Comparison of ENCODE assay signal across 17 cellular contexts in genomic region chr17:18256351-18256750, GRCh38. TPM values are rescaled to one million over a fixed set of nuclear protein-coding genes. Genes with fewer than 3 reads are reported as not detected.
DNase-seq lines count a peak whose midpoint lies in the region; ATAC-seq, FAIRE-seq and TF ChIP-seq lines count a peak whose summit lies in the region.
"Had no signal": no experiment of that assay in that cellular context is flagged by ENCODE, and none has a peak within 500 bp of the region (broad histone marks: within the 10 kb centered on the region; RNA-seq: fewer than 3 reads in every experiment).

No MANE protein-coding gene starts in this region.

- no peak for TF ChIP-seq POLR2A in A549 (IDR thresholded peaks at IDR 0.05; ENCODE audit: low read length)

- H3K27ac ChIP-seq in A549 (peak overlapping the region in 1 of 2 experiments; percentile 97; a peak in 1 of 6 replicates), GM23338 (ENCODE audit: low read depth) (no peak overlapping the region)

- H3K9me3 ChIP-seq in A549, result no peaks in the 10 kb centered on the region
- H3K9me3 ChIP-seq: HAP-1 had no signal

- ATAC-seq in A549, result no peak
- no peak for ATAC-seq in GM23338
- ATAC-seq in GM19023 (IDR thresholded peaks at IDR 0.05; ENCODE audit: unreplicated experiment), result no peak

- H3F3A ChIP-seq in GM23338 (replicated peaks; ENCODE audit: low read depth), result peaks cover 15% of the 10 kb centered on the region

- no peak overlapping the region for H3K27ac Mint-ChIP-seq in GM23338
- peak overlapping the region; percentile 8 for H3K27ac Mint-ChIP-seq in activated naive CD8-positive, alpha-beta T cell treated with anti-CD3 and anti-CD28 coated beads for 36 hours

- H3K4me2 ChIP-seq in A549 (peak overlapping the region; percentile 94; the same call in 2 of the 3 replicates), GM23338 (peak overlapping the region; percentile 99; the same call in 1 of the 2 replicates)

- H3K9me2 ChIP-seq in GM23338 (ENCODE audit: insufficient read depth), result no peaks in the 10 kb centered on the region

- FAIRE-seq in A549 (lab: Jason Lieb, UNC), result no peak
- FAIRE-seq in D721Med (lab: Jason Lieb, UNC), result no peak

- no peaks in the 10 kb centered on the region for H3K27me3 ChIP-seq in GM23338 (ENCODE audit: insufficient read depth)

- peaks cover 23% of the 10 kb centered on the region for H3K4me1 Mint-ChIP-seq in GM23338
- peaks cover 18% of the 10 kb centered on the region for H3K4me1 Mint-ChIP-seq in activated naive CD8-positive, alpha-beta T cell treated with anti-CD3 and anti-CD28 coated beads for 36 hours

- CTCF ChIA-PET in A549 (lab: Yijun Ruan, JAX), result interaction anchor here (1.9 to 2.9 kb wide), 2 partner anchors 8 to 20 kb away, joined by 5 to 34 read pairs; no protein-coding TSS in a partner anchor

- DNase-seq in A549 (ENCODE audit: low read depth in 1 of 2, low spot score in 1 of 2) (no peak), GM23338 (ENCODE audit: low spot score) (no peak), myocyte (ENCODE audit: low read depth) (peak; percentile 46), NCI-H2107 treated with DMSO at 0.1 percent for 48 hours (lab: John Stamatoyannopoulos, UW; ENCODE audit: unreplicated experiment) (no peak), T1000 (lab: John Stamatoyannopoulos, UW) (no peak), D721Med (ENCODE audit: insufficient read length, low spot score) (no peak)
- no peak for DNase-seq in activated naive CD8-positive, alpha-beta T cell treated with anti-CD3 and anti-CD28 coated beads for 36 hours
- DNase-seq: activated CD4-positive, alpha-beta T cell treated with anti-CD3 and anti-CD28 coated beads, Interleukin-2, amount 10 ng/mL, durations not matched to agents 24 days and 14 days; activated naive CD4-positive, alpha-beta T cell treated with Interleukin-2 at 50 U/mL for 16 hours; cerebellar nuclear complex; GDM1; NCI-H2081 treated with DMSO at 0.1 percent for 48 hours; stimulated activated CD4-positive, alpha-beta T cell treated with anti-CD3 and anti-CD28 coated beads, Interleukin-4, amount 100 ng/mL, for 24 hours; stimulated activated naive CD4-positive, alpha-beta T cell had no signal

- no peak for TF ChIP-seq EP300 in A549 (IDR thresholded peaks at IDR 0.05)

- H3K4me3 Mint-ChIP-seq in GM23338, result peak overlapping the region; percentile 17; the same call in 1 of the 3 replicates
- no peak overlapping the region for H3K4me3 Mint-ChIP-seq in activated naive CD8-positive, alpha-beta T cell treated with anti-CD3 and anti-CD28 coated beads for 36 hours

- no peak for TF ChIP-seq CTCF in A549 (IDR thresholded peaks at IDR 0.05)
- no peak for TF ChIP-seq CTCF in GM23338 (conservative IDR thresholded peaks at IDR 0.05; ENCODE audit: low read depth in 2 of 2)
- TF ChIP-seq CTCF in D721Med (IDR thresholded peaks at IDR 0.05; ENCODE audit: insufficient read depth, missing control alignments), result no peak

- peaks cover 25% of the 10 kb centered on the region for H3K4me1 ChIP-seq in A549
- peaks cover 17% of the 10 kb centered on the region for H3K4me1 ChIP-seq in GM23338 (ENCODE audit: insufficient read depth)

- H3K9me3 Mint-ChIP-seq in GM23338, result no peaks in the 10 kb centered on the region
- H3K9me3 Mint-ChIP-seq in activated naive CD8-positive, alpha-beta T cell treated with anti-CD3 and anti-CD28 coated beads for 36 hours, result no peaks in the 10 kb centered on the region
- H3K9me3 Mint-ChIP-seq: activated CD4-positive, alpha-beta T cell treated with anti-CD3 and anti-CD28 coated beads, Interleukin-2, amount 10 ng/mL, durations not matched to agents 24 days and 14 days; mesothelial cell of epicardium had no signal

- H3K4me3 ChIP-seq in A549 (no peak overlapping the region), GM23338 (no peak overlapping the region)
- H3K4me3 ChIP-seq: HAP-1 had no signal

- H4K20me1 ChIP-seq in GM23338 (replicated peaks; ENCODE audit: insufficient read depth), result peaks cover 4% of the 10 kb centered on the region

- peaks cover 46% of the 10 kb centered on the region for H3K36me3 Mint-ChIP-seq in GM23338 (ENCODE audit: low read depth)
- H3K36me3 Mint-ChIP-seq in activated naive CD8-positive, alpha-beta T cell treated with anti-CD3 and anti-CD28 coated beads for 36 hours, result peaks cover 5% of the 10 kb centered on the region

- peaks cover 27% of the 10 kb centered on the region for H3K79me2 ChIP-seq in GM23338 (replicated peaks; ENCODE audit: insufficient read depth)

- H3K27me3 Mint-ChIP-seq in GM23338 (ENCODE audit: insufficient read depth, low read depth, poor library complexity), result peaks cover 4% of the 10 kb centered on the region
- no peaks in the 10 kb centered on the region for H3K27me3 Mint-ChIP-seq in activated naive CD8-positive, alpha-beta T cell treated with anti-CD3 and anti-CD28 coated beads for 36 hours
- H3K27me3 Mint-ChIP-seq: activated CD4-positive, alpha-beta T cell treated with anti-CD3 and anti-CD28 coated beads, Interleukin-2, amount 10 ng/mL, durations not matched to agents 24 days and 14 days had no signal

- H2AFZ ChIP-seq in GM23338, result no peak overlapping the region

- TF ChIP-seq RAD21 in A549 (conservative IDR thresholded peaks at IDR 0.05 in 1 of 2, IDR thresholded peaks at IDR 0.05 in 1 of 2), result no peak

- whole genome bisulfite sequencing in A549 (ENCODE audit: missing lambda C conversion rate), result 91% methylated on average over 11 of the region's 11 CpGs

- peaks cover 12% of the 10 kb centered on the region for H3K36me3 ChIP-seq in GM23338 (ENCODE audit: insufficient read depth)

- POLR2A ChIA-PET in A549 (lab: Yijun Ruan, JAX), result no interaction called here

TF ChIP-seq in A549, 52 proteins besides CTCF, POLR2A, EP300 and RAD21:
- TF ChIP-seq HOXB5 (CRISPR knock-in tag; IDR thresholded peaks at IDR 0.05) (no peak), HDAC2 (IDR thresholded peaks at IDR 0.05) (no peak)
TF ChIP-seq in A549: peak in this region for 0.

TF ChIP-seq in GM23338, 12 proteins besides CTCF, POLR2A, EP300 and RAD21 (continues in another document):
- TF ChIP-seq STAT1 (IDR thresholded peaks at IDR 0.05; ENCODE audit: unreplicated experiment) (no peak), EZH2phosphoT487 (IDR thresholded peaks at IDR 0.05; ENCODE audit: unreplicated experiment) (no peak)

RNA-seq across cellular contexts. Expression of gene FLII, which starts 2.2 kb away (rescaled TPM):
- polyA plus RNA-seq in A549 (2011; rRNA removed) (280 and 299 TPM in 2 replicates), A549 (2017; fragmentation: RNase III; extraction: RNeasy Plus Mini Kit Qiagen cat#74134 plus additional on column Dnase treatment) (222 to 265 TPM (median 253 TPM) in 3 replicates), GM23338 (2016; fragmentation: Nextera tagmentation; extraction: Ambion mirVana) (173 and 175 TPM in 2 replicates)
- polyA plus RNA-seq in A549 (2012; cell fraction: cytosol; rRNA removed), result 403 and 473 TPM in 2 replicates
- polyA plus RNA-seq in A549 (2012; cell fraction: nucleus; rRNA removed), result 1,130 and 1,454 TPM in 2 replicates
- polyA minus RNA-seq in A549 (2011; rRNA and poly(A)+ RNA removed), result 463 and 500 TPM in 2 replicates
- 262 and 373 TPM in 2 replicates for total RNA-seq in GM23338 (2014; rRNA removed; shearing (Covaris generic))
- total RNA-seq in activated naive CD8-positive, alpha-beta T cell treated with anti-CD3 and anti-CD28 coated beads for 36 hours, result 100 to 1,000 TPM; 237 to 242 TPM
- total RNA-seq in myocyte, result 497 and 558 TPM in 2 replicates
- polyA plus RNA-seq in myocyte (2012), result 342 TPM

RNA-seq across cellular contexts. Expression of gene MIEF2, which starts 4.1 kb away (rescaled TPM):
- polyA plus RNA-seq in A549 (2011; rRNA removed) (3.7 and 4.3 TPM in 2 replicates), A549 (2017; fragmentation: RNase III; extraction: RNeasy Plus Mini Kit Qiagen cat#74134 plus additional on column Dnase treatment) (6.0 to 8.5 TPM (median 7.0 TPM) in 3 replicates), GM23338 (2016; fragmentation: Nextera tagmentation; extraction: Ambion mirVana) (4.9 and 8.2 TPM in 2 replicates)
- 9.8 and 11.4 TPM in 2 replicates for polyA plus RNA-seq in A549 (2012; cell fraction: cytosol; rRNA removed)
- polyA plus RNA-seq in A549 (2012; cell fraction: nucleus; rRNA removed), result 49.8 and 52.9 TPM in 2 replicates
- polyA minus RNA-seq in A549 (2011; rRNA and poly(A)+ RNA removed), result 5.7 and 6.7 TPM in 2 replicates
- 24.9 and 26.5 TPM in 2 replicates for total RNA-seq in GM23338 (2014; rRNA removed; shearing (Covaris generic))
- 1 to 10 TPM; 3.2 to 4.3 TPM for total RNA-seq in activated naive CD8-positive, alpha-beta T cell treated with anti-CD3 and anti-CD28 coated beads for 36 hours
- 38.0 and 50.5 TPM in 2 replicates for total RNA-seq in myocyte
- 18.2 TPM for polyA plus RNA-seq in myocyte (2012)

RNA-seq across cellular contexts. Expression of gene LLGL1, which starts 30.9 kb away (rescaled TPM):
- polyA plus RNA-seq in A549 (2011; rRNA removed) (11.2 and 13.1 TPM in 2 replicates), A549 (2017; fragmentation: RNase III; extraction: RNeasy Plus Mini Kit Qiagen cat#74134 plus additional on column Dnase treatment) (15.5 to 19.3 TPM (median 18.9 TPM) in 3 replicates), GM23338 (2016; fragmentation: Nextera tagmentation; extraction: Ambion mirVana) (5.9 TPM in 2 replicates)
- 26.7 and 42.5 TPM in 2 replicates for polyA plus RNA-seq in A549 (2012; cell fraction: cytosol; rRNA removed)
- polyA plus RNA-seq in A549 (2012; cell fraction: nucleus; rRNA removed), result 42.1 and 57.8 TPM in 2 replicates
- 13.9 and 20.5 TPM in 2 replicates for polyA minus RNA-seq in A549 (2011; rRNA and poly(A)+ RNA removed)
- 118 and 129 TPM in 2 replicates for total RNA-seq in GM23338 (2014; rRNA removed; shearing (Covaris generic))
- total RNA-seq in activated naive CD8-positive, alpha-beta T cell treated with anti-CD3 and anti-CD28 coated beads for 36 hours, result 10 to 100 TPM; 13.7 to 15.2 TPM
- total RNA-seq in myocyte, result 23.0 and 31.2 TPM in 2 replicates
- polyA plus RNA-seq in myocyte (2012), result 31.5 TPM

RNA-seq across cellular contexts. Expression of gene TOP3A, which starts 58.4 kb away (rescaled TPM):
- polyA plus RNA-seq in A549 (2011; rRNA removed), result 29.0 TPM in 2 replicates
- 16.5 and 19.9 TPM in 2 replicates for polyA plus RNA-seq in A549 (2012; cell fraction: cytosol; rRNA removed)
- polyA plus RNA-seq in A549 (2012; cell fraction: nucleus; rRNA removed), result 29.8 and 48.3 TPM in 2 replicates
- polyA plus RNA-seq in A549 (2017; fragmentation: RNase III; extraction: RNeasy Plus Mini Kit Qiagen cat#74134 plus additional on column Dnase treatment), result 28.2 to 30.7 TPM (median 29.3 TPM) in 3 replicates
- 51.7 and 53.1 TPM in 2 replicates for polyA minus RNA-seq in A549 (2011; rRNA and poly(A)+ RNA removed)
- 60.2 and 76.7 TPM in 2 replicates for total RNA-seq in GM23338 (2014; rRNA removed; shearing (Covaris generic))
- 21.7 and 24.9 TPM in 2 replicates for polyA plus RNA-seq in GM23338 (2016; fragmentation: Nextera tagmentation; extraction: Ambion mirVana)
- total RNA-seq in activated naive CD8-positive, alpha-beta T cell treated with anti-CD3 and anti-CD28 coated beads for 36 hours, result 10 to 100 TPM; 55.4 to 56.9 TPM
- total RNA-seq in myocyte, result 33.0 and 35.8 TPM in 2 replicates
- 19.0 TPM for polyA plus RNA-seq in myocyte (2012)

RNA-seq across cellular contexts. Expression of gene SMCR8, which starts 58.7 kb away (rescaled TPM):
- polyA plus RNA-seq in A549 (2011; rRNA removed) (12.3 and 15.0 TPM in 2 replicates), A549 (2017; fragmentation: RNase III; extraction: RNeasy Plus Mini Kit Qiagen cat#74134 plus additional on column Dnase treatment) (14.3 to 15.8 TPM (median 15.1 TPM) in 3 replicates), GM23338 (2016; fragmentation: Nextera tagmentation; extraction: Ambion mirVana) (1.5 and 1.6 TPM in 2 replicates)
- polyA plus RNA-seq in A549 (2012; cell fraction: cytosol; rRNA removed), result 6.5 and 8.8 TPM in 2 replicates
- polyA plus RNA-seq in A549 (2012; cell fraction: nucleus; rRNA removed), result 11.3 and 11.6 TPM in 2 replicates
- polyA minus RNA-seq in A549 (2011; rRNA and poly(A)+ RNA removed), result 20.8 TPM in 2 replicates
- 19.0 and 20.1 TPM in 2 replicates for total RNA-seq in GM23338 (2014; rRNA removed; shearing (Covaris generic))
- 10 to 100 TPM; 19.4 TPM for total RNA-seq in activated naive CD8-positive, alpha-beta T cell treated with anti-CD3 and anti-CD28 coated beads for 36 hours
- total RNA-seq in myocyte, result 10.8 and 11.2 TPM in 2 replicates
- polyA plus RNA-seq in myocyte (2012), result 8.6 TPM
